ENCODE assay signal across 9 cellular contexts in genomic region chr10:79155301-79156081, GRCh38.
A peak's percentile ranks its signal among the peaks of the same experiment; 100 is the strongest.
DNase-seq lines count a peak whose midpoint lies in the region; ATAC-seq and TF ChIP-seq lines count a peak whose summit lies in the region.
"Had no signal": no experiment of that assay in that cellular context is flagged by ENCODE, and none has a peak within 500 bp of the region (broad histone marks: within the 10 kb centered on the region; RNA-seq: fewer than 3 reads in every experiment).

No MANE protein-coding gene starts in this region.

- H3K36me3 ChIP-seq in RWPE2 (ENCODE audit: low read depth) (no peaks in the 10 kb centered on the region), skeletal muscle tissue (ENCODE audit: control insufficient read depth in 3 of 3, insufficient read depth in 3 of 3, low read length in 3 of 3) (no peaks in the 10 kb centered on the region)

- in situ Hi-C loops in GM13976 (cut with MboI; ENCODE audit: low sequenced_read_pairs, unreplicated experiment) = no loop called here

- POLR2A ChIA-PET in naive thymus-derived CD8-positive, alpha-beta T cell (lab: Charles Lee) = no interaction called here

- no peaks in the 10 kb centered on the region for H3K36me3 Mint-ChIP-seq in naive thymus-derived CD8-positive, alpha-beta T cell

- no peaks in the 10 kb centered on the region for H3K9me3 Mint-ChIP-seq in naive thymus-derived CD8-positive, alpha-beta T cell
- H3K9me3 Mint-ChIP-seq: activated T-helper 1 cell treated with anti-CD3 and anti-CD28 coated beads, Interleukin-12 subunit alpha, Interleukin-12 subunit beta, Interleukin-2, Interleukin-4 antibody, amounts not matched to agents 30 ng/mL and 10 ng/mL and 1 ng/mL, durations not matched to agents 14 hours and 24 hours and 36 hours had no signal

- H3K9ac ChIP-seq in skeletal muscle tissue (ENCODE audit: low read depth in 1 of 3, low read length in 3 of 3) = peak overlapping the region in 1 of 3 donors; percentile 16

- DNase-seq in GM13976 (ENCODE audit: low spot score) = no peak
- DNase-seq in RWPE2 (ENCODE audit: low spot score) = no peak
- DNase-seq in foreskin keratinocyte = peak in 1 of 2 donors; percentile 33
- DNase-seq in naive thymus-derived CD8-positive, alpha-beta T cell = no peak
- no peak for DNase-seq in NCI-H69 (lab: John Stamatoyannopoulos, UW)
- DNase-seq in NCI-H82 treated with DMSO at 0.1 percent for 48 hours (lab: John Stamatoyannopoulos, UW; ENCODE audit: unreplicated experiment) = no peak

- no peaks in the 10 kb centered on the region for H3K27me3 ChIP-seq in RWPE2 (ENCODE audit: insufficient read depth, poor library complexity, severe bottlenecking)
- H3K27me3 ChIP-seq in foreskin keratinocyte = no peaks in the 10 kb centered on the region
- no peaks in the 10 kb centered on the region for H3K27me3 ChIP-seq in skeletal muscle tissue (ENCODE audit: control insufficient read depth in 3 of 3, insufficient read depth in 3 of 3, low read length in 3 of 3)

- peak overlapping the region; percentile 60 for H3K27ac ChIP-seq in RWPE2 (ENCODE audit: poor library complexity, severe bottlenecking)
- peak overlapping the region; percentile 46 for H3K27ac ChIP-seq in foreskin keratinocyte
- peak overlapping the region; percentile 79 for H3K27ac ChIP-seq in skeletal muscle tissue (ENCODE audit: low read depth, low read length)

- H3K27ac Mint-ChIP-seq in naive thymus-derived CD8-positive, alpha-beta T cell = peak overlapping the region in 1 of 10 donors; percentile 77
- H3K27ac Mint-ChIP-seq: activated T-helper 1 cell treated with anti-CD3 and anti-CD28 coated beads, Interleukin-12 subunit alpha, Interleukin-12 subunit beta, Interleukin-2, Interleukin-4 antibody, amounts not matched to agents 30 ng/mL and 10 ng/mL and 1 ng/mL, durations not matched to agents 14 hours and 24 hours and 36 hours had no signal

- no peaks in the 10 kb centered on the region for H3K27me3 Mint-ChIP-seq in naive thymus-derived CD8-positive, alpha-beta T cell

- peaks cover 10 to 23% (median 14%) of the 10 kb centered on the region in 4 donors for H3K4me1 Mint-ChIP-seq in naive thymus-derived CD8-positive, alpha-beta T cell

- H3K4me3 ChIP-seq in RWPE2 (ENCODE audit: severe bottlenecking) (no peak overlapping the region), skeletal muscle tissue (ENCODE audit: low read length in 3 of 3) (no peak overlapping the region)

- ATAC-seq in RWPE2 (ENCODE audit: low read depth) (no peak), foreskin keratinocyte (no peak), GM18519 (IDR thresholded peaks at IDR 0.05; ENCODE audit: low FRiP score, unreplicated experiment) (no peak)
- ATAC-seq in naive thymus-derived CD8-positive, alpha-beta T cell = no peak

- H3K4me1 ChIP-seq in RWPE2 (ENCODE audit: insufficient read depth, poor library complexity, severe bottlenecking) (peaks cover 59% of the 10 kb centered on the region), foreskin keratinocyte (peaks cover 32% of the 10 kb centered on the region), skeletal muscle tissue (ENCODE audit: control insufficient read depth in 3 of 3, insufficient read depth in 3 of 3, low read length in 3 of 3) (peaks cover 93 to 99% (median 96%) of the 10 kb centered on the region in 3 donors)

- TF ChIP-seq CTCF in GM13976 (IDR thresholded peaks at IDR 0.05; ENCODE audit: borderline replicate concordance, control extremely low read depth, extremely low read depth, insufficient read depth, missing control alignments) = peak; percentile 10
- TF ChIP-seq CTCF in RWPE2 (IDR thresholded peaks at IDR 0.05; ENCODE audit: poor library complexity, severe bottlenecking) = peak; percentile 21
- peak; percentile 19 for TF ChIP-seq CTCF in foreskin keratinocyte (conservative IDR thresholded peaks at IDR 0.05)

- no peak overlapping the region for H3K4me3 Mint-ChIP-seq in naive thymus-derived CD8-positive, alpha-beta T cell
- H3K4me3 Mint-ChIP-seq: activated T-helper 1 cell treated with anti-CD3 and anti-CD28 coated beads, Interleukin-12 subunit alpha, Interleukin-12 subunit beta, Interleukin-2, Interleukin-4 antibody, amounts not matched to agents 30 ng/mL and 10 ng/mL and 1 ng/mL, durations not matched to agents 14 hours and 24 hours and 36 hours had no signal

- H3K9me3 ChIP-seq in RWPE2 (ENCODE audit: severe bottlenecking) = no peaks in the 10 kb centered on the region
- H3K9me3 ChIP-seq in skeletal muscle tissue (ENCODE audit: control insufficient read depth in 3 of 3, low read length in 3 of 3) = no peaks in the 10 kb centered on the region
